1 cellular context compared by ENCODE assay signal in the genomic region with DNA sequence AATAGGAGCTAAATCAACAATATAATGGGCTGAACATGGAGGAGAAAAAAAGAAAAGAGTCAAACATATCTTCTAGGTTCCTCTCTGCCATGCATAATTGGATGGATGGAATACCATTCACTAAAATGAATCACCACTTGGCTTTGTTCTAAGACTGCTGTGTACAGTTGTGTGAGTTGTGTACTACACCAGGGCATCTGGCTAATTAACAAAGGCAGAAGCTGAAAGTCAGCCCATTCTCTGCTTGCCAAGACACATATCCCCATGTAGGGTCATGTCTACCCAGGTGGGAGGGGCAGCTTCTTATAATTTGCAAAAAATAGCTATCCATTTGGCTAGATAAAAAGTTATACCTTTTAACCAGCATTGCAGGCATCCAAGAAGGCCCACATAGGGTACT.
TF ChIP-seq lines count a peak whose summit lies in the region.

No MANE protein-coding gene starts in this region.

TF ChIP-seq in SK-N-SH, 30 proteins besides CTCF, POLR2A, EP300 and RAD21 (continued from another document):
- TF ChIP-seq, protein P1, sequence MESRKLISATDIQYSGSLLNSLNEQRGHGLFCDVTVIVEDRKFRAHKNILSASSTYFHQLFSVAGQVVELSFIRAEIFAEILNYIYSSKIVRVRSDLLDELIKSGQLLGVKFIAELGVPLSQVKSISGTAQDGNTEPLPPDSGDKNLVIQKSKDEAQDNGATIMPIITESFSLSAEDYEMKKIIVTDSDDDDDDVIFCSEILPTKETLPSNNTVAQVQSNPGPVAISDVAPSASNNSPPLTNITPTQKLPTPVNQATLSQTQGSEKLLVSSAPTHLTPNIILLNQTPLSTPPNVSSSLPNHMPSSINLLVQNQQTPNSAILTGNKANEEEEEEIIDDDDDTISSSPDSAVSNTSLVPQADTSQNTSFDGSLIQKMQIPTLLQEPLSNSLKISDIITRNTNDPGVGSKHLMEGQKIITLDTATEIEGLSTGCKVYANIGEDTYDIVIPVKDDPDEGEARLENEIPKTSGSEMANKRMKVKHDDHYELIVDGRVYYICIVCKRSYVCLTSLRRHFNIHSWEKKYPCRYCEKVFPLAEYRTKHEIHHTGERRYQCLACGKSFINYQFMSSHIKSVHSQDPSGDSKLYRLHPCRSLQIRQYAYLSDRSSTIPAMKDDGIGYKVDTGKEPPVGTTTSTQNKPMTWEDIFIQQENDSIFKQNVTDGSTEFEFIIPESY (IDR thresholded peaks at IDR 0.05; ENCODE audit: borderline replicate concordance, low read depth): no peak
- no peak for TF ChIP-seq CHD2 (IDR thresholded peaks at IDR 0.05; ENCODE audit: low read length, partially characterized antibody)
- TF ChIP-seq NFIC (IDR thresholded peaks at IDR 0.05; ENCODE audit: borderline replicate concordance): peak; percentile 65
- TF ChIP-seq FOXM1 (IDR thresholded peaks at IDR 0.05; ENCODE audit: low read depth): no peak
- TF ChIP-seq, protein P2, sequence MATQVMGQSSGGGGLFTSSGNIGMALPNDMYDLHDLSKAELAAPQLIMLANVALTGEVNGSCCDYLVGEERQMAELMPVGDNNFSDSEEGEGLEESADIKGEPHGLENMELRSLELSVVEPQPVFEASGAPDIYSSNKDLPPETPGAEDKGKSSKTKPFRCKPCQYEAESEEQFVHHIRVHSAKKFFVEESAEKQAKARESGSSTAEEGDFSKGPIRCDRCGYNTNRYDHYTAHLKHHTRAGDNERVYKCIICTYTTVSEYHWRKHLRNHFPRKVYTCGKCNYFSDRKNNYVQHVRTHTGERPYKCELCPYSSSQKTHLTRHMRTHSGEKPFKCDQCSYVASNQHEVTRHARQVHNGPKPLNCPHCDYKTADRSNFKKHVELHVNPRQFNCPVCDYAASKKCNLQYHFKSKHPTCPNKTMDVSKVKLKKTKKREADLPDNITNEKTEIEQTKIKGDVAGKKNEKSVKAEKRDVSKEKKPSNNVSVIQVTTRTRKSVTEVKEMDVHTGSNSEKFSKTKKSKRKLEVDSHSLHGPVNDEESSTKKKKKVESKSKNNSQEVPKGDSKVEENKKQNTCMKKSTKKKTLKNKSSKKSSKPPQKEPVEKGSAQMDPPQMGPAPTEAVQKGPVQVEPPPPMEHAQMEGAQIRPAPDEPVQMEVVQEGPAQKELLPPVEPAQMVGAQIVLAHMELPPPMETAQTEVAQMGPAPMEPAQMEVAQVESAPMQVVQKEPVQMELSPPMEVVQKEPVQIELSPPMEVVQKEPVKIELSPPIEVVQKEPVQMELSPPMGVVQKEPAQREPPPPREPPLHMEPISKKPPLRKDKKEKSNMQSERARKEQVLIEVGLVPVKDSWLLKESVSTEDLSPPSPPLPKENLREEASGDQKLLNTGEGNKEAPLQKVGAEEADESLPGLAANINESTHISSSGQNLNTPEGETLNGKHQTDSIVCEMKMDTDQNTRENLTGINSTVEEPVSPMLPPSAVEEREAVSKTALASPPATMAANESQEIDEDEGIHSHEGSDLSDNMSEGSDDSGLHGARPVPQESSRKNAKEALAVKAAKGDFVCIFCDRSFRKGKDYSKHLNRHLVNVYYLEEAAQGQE (IDR thresholded peaks at IDR 0.05; ENCODE audit: low read depth, low read length): no peak
- TF ChIP-seq RCOR1 (IDR thresholded peaks at IDR 0.05; ENCODE audit: low read length): no peak
- no peak for TF ChIP-seq SMC3 (IDR thresholded peaks at IDR 0.05; ENCODE audit: low read depth, low read length)
- TF ChIP-seq RXRA (IDR thresholded peaks at IDR 0.05; ENCODE audit: borderline replicate concordance, low read depth): no peak
- TF ChIP-seq EZH2phosphoT487 (IDR thresholded peaks at IDR 0.05; ENCODE audit: borderline replicate concordance, low read depth): no peak
- no peak for TF ChIP-seq GABPA (IDR thresholded peaks at IDR 0.05; ENCODE audit: low read depth)
- TF ChIP-seq, protein P3, sequence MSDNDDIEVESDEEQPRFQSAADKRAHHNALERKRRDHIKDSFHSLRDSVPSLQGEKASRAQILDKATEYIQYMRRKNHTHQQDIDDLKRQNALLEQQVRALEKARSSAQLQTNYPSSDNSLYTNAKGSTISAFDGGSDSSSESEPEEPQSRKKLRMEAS (IDR thresholded peaks at IDR 0.05; ENCODE audit: low read depth): peak; percentile 41; the same call in 1 of the 2 replicates
- TF ChIP-seq GATA2 (CRISPR knock-in tag; IDR thresholded peaks at IDR 0.05): no peak
- peak; percentile 61; the same call in 1 of the 2 replicates for TF ChIP-seq JUND (IDR thresholded peaks at IDR 0.05)
- TF ChIP-seq, protein P4, sequence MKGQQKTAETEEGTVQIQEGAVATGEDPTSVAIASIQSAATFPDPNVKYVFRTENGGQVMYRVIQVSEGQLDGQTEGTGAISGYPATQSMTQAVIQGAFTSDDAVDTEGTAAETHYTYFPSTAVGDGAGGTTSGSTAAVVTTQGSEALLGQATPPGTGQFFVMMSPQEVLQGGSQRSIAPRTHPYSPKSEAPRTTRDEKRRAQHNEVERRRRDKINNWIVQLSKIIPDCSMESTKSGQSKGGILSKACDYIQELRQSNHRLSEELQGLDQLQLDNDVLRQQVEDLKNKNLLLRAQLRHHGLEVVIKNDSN (IDR thresholded peaks at IDR 0.05; ENCODE audit: borderline replicate concordance, low read depth): no peak
